17 cellular contexts compared by ENCODE assay signal in genomic region chr6:13263669-13264068, GRCh38.
DNase-seq lines count a peak whose midpoint lies in the region; ATAC-seq, FAIRE-seq and TF ChIP-seq lines count a peak whose summit lies in the region.
"Had no signal": no experiment of that assay in that cellular context is flagged by ENCODE, and none has a peak within 500 bp of the region (broad histone marks: within the 10 kb centered on the region; RNA-seq: fewer than 3 reads in every experiment).

No MANE protein-coding gene starts in this region.

- H3K36me3 ChIP-seq in BLaER1: no peaks in the 10 kb centered on the region
- H3K36me3 ChIP-seq in SU-DHL-6 (ENCODE audit: low read length): no peaks in the 10 kb centered on the region
- H3K36me3 ChIP-seq in neutrophil: no peaks in the 10 kb centered on the region

- peak overlapping the region; percentile 94; the same call in 1 of the 2 replicates for H3K27ac ChIP-seq in BLaER1
- peak overlapping the region; percentile 90; the same call in 1 of the 2 replicates for H3K27ac ChIP-seq in SU-DHL-6 (ENCODE audit: low read depth, low read length)
- H3K27ac ChIP-seq in neutrophil: peak overlapping the region; percentile 23
- H3K27ac ChIP-seq: HL-60 had no signal

- no peak for TF ChIP-seq CTCF in SU-DHL-6 (IDR thresholded peaks at IDR 0.05; ENCODE audit: insufficient read depth, low read length, poor library complexity, severe bottlenecking)
- no peak for TF ChIP-seq CTCF in neutrophil (IDR thresholded peaks at IDR 0.05)

- no peak for DNase-seq in GM18507 (ENCODE audit: extremely low spot score, insufficient read length, low read depth)
- DNase-seq in putamen (ENCODE audit: low spot score): no peak
- DNase-seq: ACHN; CD8-positive, alpha-beta T cell; COR-L47; DMS153; DMS79 treated with DMSO at 0.1 percent for 48 hours; GDM1; HCEC 1CT; HFFc6 had no signal

- H3K9me2 ChIP-seq in SU-DHL-6 (replicated peaks; ENCODE audit: insufficient read depth, low read length): no peaks in the 10 kb centered on the region

- H4K20me1 ChIP-seq in BLaER1 (no peaks in the 10 kb centered on the region), SU-DHL-6 (ENCODE audit: low read depth, low read length) (no peaks in the 10 kb centered on the region)

- no peaks in the 10 kb centered on the region for H3K27me3 ChIP-seq in BLaER1
- no peaks in the 10 kb centered on the region for H3K27me3 ChIP-seq in SU-DHL-6 (ENCODE audit: low read length)
- H3K27me3 ChIP-seq in neutrophil: no peaks in the 10 kb centered on the region

- no peak for ATAC-seq in GM19324 (IDR thresholded peaks at IDR 0.05; ENCODE audit: low FRiP score, unreplicated experiment)
- ATAC-seq in HG03469 (IDR thresholded peaks at IDR 0.05; ENCODE audit: unreplicated experiment): no peak
- ATAC-seq: CD8-positive, alpha-beta T cell had no signal

- peak; percentile 68 for FAIRE-seq in GM18507 (lab: Jason Lieb, UNC)
- FAIRE-seq: D721Med had no signal

- H3K4me3 ChIP-seq in BLaER1 (no peak overlapping the region), SU-DHL-6 (ENCODE audit: insufficient read depth, low read length, poor library complexity, severe bottlenecking) (no peak overlapping the region), neutrophil (ENCODE audit: low read depth in 1 of 2, low read length in 1 of 2) (no peak overlapping the region)

- no peak overlapping the region for H2AFZ ChIP-seq in SU-DHL-6 (ENCODE audit: low read depth, low read length, severe bottlenecking)

- no peaks in the 10 kb centered on the region for H3K79me2 ChIP-seq in SU-DHL-6 (ENCODE audit: insufficient read depth, low read length)

- H3F3A ChIP-seq in SU-DHL-6 (ENCODE audit: insufficient read depth): peaks cover 46% of the 10 kb centered on the region

- H3K9ac ChIP-seq in BLaER1 (no peak overlapping the region), SU-DHL-6 (ENCODE audit: low read length) (0 out of 2 replicates have a peak overlapping the region, but pooled peaks have one; percentile 37)

- peak overlapping the region; percentile 88 for H3K4me2 ChIP-seq in BLaER1
- peak overlapping the region; percentile 62 for H3K4me2 ChIP-seq in SU-DHL-6 (ENCODE audit: low read depth, low read length, poor library complexity, severe bottlenecking)

- H3K9me3 ChIP-seq in BLaER1: no peaks in the 10 kb centered on the region
- no peaks in the 10 kb centered on the region for H3K9me3 ChIP-seq in SU-DHL-6 (ENCODE audit: insufficient read depth, low read length)
- no peaks in the 10 kb centered on the region for H3K9me3 ChIP-seq in neutrophil

- peaks cover 82% of the 10 kb centered on the region for H3K4me1 ChIP-seq in BLaER1
- H3K4me1 ChIP-seq in neutrophil (ENCODE audit: control insufficient read depth in 1 of 2, insufficient read depth in 1 of 2, low read depth in 1 of 2, low read length in 1 of 2): peaks cover 37 to 49% of the 10 kb centered on the region in 2 experiments

Comparison
In these comparisons a context has a peak if more than half of its experiments do, and no peak if none do; other contexts are left out.
1. H3K27ac ChIP-seq: peak in every context shown above with its lines; median percentile 94 in BLaER1; 90 in SU-DHL-6; 23 in neutrophil.